10 cellular contexts compared by ENCODE assay signal in the genomic region with DNA sequence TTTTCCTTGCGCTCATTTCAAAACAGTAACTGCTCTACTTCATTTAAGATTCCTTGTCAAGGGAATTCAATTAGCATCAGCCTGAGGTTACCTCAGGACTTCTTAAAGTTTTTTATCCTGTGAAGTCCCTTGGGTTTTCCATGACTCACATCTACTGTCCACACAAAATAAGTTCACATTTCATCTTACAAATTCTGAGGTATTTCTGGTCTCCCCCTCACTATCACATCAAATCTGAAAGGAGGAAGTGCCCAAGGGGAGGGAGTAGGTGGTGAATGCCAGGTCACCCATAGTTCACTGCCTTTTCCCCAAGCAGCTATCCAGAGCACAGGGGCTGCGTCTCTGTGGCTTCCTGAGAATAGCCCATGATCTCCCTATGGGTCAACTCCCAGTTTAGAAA.
A peak's percentile ranks its signal among the peaks of the same experiment; 100 is the strongest.
DNase-seq lines count a peak whose midpoint lies in the region; ATAC-seq, FAIRE-seq and TF ChIP-seq lines count a peak whose summit lies in the region.
"Had no signal": no experiment of that assay in that cellular context is flagged by ENCODE, and none has a peak within 500 bp of the region (broad histone marks: within the 10 kb centered on the region; RNA-seq: fewer than 3 reads in every experiment).

No MANE protein-coding gene starts in this region.

- H3K9me3 ChIP-seq in neuronal stem cell (replicated peaks in 1 of 2; ENCODE audit: control insufficient read depth in 2 of 2, insufficient read depth in 1 of 2, low read depth in 1 of 2, low read length in 2 of 2) (no peaks in the 10 kb centered on the region), body of pancreas (no peaks in the 10 kb centered on the region), HepG2 (ENCODE audit: low read length) (no peaks in the 10 kb centered on the region), gastroesophageal sphincter (no peaks in the 10 kb centered on the region)
- H3K9me3 ChIP-seq: MG63 had no signal

- H3K23ac ChIP-seq in neuronal stem cell (ENCODE audit: low read depth, low read length, poor library complexity) = no peak overlapping the region

- no peaks in the 10 kb centered on the region for H3K79me2 ChIP-seq in HepG2 (ENCODE audit: insufficient read depth, low read length)

- DNase-seq in amniotic epithelial cell (ENCODE audit: low read depth) = peak; percentile 80
- no peak for DNase-seq in neuronal stem cell (ENCODE audit: low spot score)
- DNase-seq in body of pancreas = no peak
- no peak for DNase-seq in HepG2 (ENCODE audit: low spot score)
- DNase-seq: activated CD4-positive, CD25-positive, alpha-beta regulatory T cell treated with anti-CD3 and anti-CD28 coated beads, Interleukin-2, amount 50 U/mL, for 72 hours; MG63 had no signal

- WGBS in neuronal stem cell (ENCODE audit: extremely low coverage in 2 of 2, insufficient read length in 2 of 2, insufficient replicate concordance in 1 of 2), 2 donors = no CpG with 5 or more reads among the region's 2 CpGs
- 77 to 83% methylated on average over 2 of the region's 2 CpGs for WGBS in body of pancreas, 2 donors
- 26% methylated on average over 2 of the region's 2 CpGs for WGBS in HepG2 (ENCODE audit: low lambda C conversion rate)
- whole genome bisulfite sequencing in gastroesophageal sphincter (ENCODE audit: low coverage in 1 of 2), 2 donors = 35 to 40% methylated on average over 2 of the region's 2 CpGs

- H3K79me1 ChIP-seq in neuronal stem cell (ENCODE audit: low read depth, low read length) = no peaks in the 10 kb centered on the region

- H3K4me2 ChIP-seq in neuronal stem cell (ENCODE audit: insufficient read depth, low read length, poor library complexity, severe bottlenecking) = no peak overlapping the region
- no peak overlapping the region for H3K4me2 ChIP-seq in HepG2 (ENCODE audit: low read depth, low read length)

- no peak overlapping the region for H3K9ac ChIP-seq in neuronal stem cell (ENCODE audit: low read depth, low read length, poor library complexity)
- H3K9ac ChIP-seq in HepG2 (ENCODE audit: insufficient read depth, low read depth, low read length) = no peak overlapping the region

- no peaks in the 10 kb centered on the region for H3K27me3 ChIP-seq in neuronal stem cell (ENCODE audit: control insufficient read depth in 3 of 3, insufficient read depth in 3 of 3, low read depth in 1 of 3, low read length in 3 of 3)
- H3K27me3 ChIP-seq in body of pancreas = no peaks in the 10 kb centered on the region
- H3K27me3 ChIP-seq in HepG2 (ENCODE audit: control insufficient read depth in 1 of 2, insufficient read depth in 2 of 2, low read length in 2 of 2) = no peaks in the 10 kb centered on the region
- H3K27me3 ChIP-seq in gastroesophageal sphincter = no peaks in the 10 kb centered on the region
- H3K27me3 ChIP-seq: MG63 had no signal

- H2AFZ ChIP-seq in neuronal stem cell (ENCODE audit: low read length) (peak overlapping the region; percentile 45), HepG2 (ENCODE audit: low read length) (no peak overlapping the region)

- H3K4ac ChIP-seq in neuronal stem cell (ENCODE audit: low read length) = no peak overlapping the region

- H3K14ac ChIP-seq in neuronal stem cell (ENCODE audit: low read length) = no peak overlapping the region

- POLR2A ChIA-PET in HepG2 (lab: Yijun Ruan, JAX) = no interaction called here

- TF ChIP-seq POLR2A in body of pancreas (IDR thresholded peaks at IDR 0.05) (no peak), HepG2 (IDR thresholded peaks at IDR 0.05; ENCODE audit: insufficient read depth in 1 of 2, low read depth in 2 of 2, low read length in 2 of 2) (no peak), gastroesophageal sphincter (IDR thresholded peaks at IDR 0.05) (no peak)

- no peak overlapping the region for H2BK5ac ChIP-seq in neuronal stem cell (ENCODE audit: low read length)

- no peak overlapping the region for H2BK120ac ChIP-seq in neuronal stem cell (ENCODE audit: low read depth, low read length)

- TF ChIP-seq EP300 in HepG2 (IDR thresholded peaks at IDR 0.05; ENCODE audit: low read depth in 2 of 2, low read length in 2 of 2) (no peak), HepG2 (CRISPR knock-in tag; IDR thresholded peaks at IDR 0.05; ENCODE audit: borderline replicate concordance) (no peak), gastroesophageal sphincter (IDR thresholded peaks at IDR 0.05) (no peak)

- BruUV-seq in HepG2 (replicated peaks; lab: Mats Ljungman, UMichigan) = no TSS peak

- H3K36me3 ChIP-seq in neuronal stem cell (replicated peaks in 1 of 2; ENCODE audit: control insufficient read depth in 2 of 2, insufficient read depth in 2 of 2, low read length in 2 of 2) = no peaks in the 10 kb centered on the region
- H3K36me3 ChIP-seq in body of pancreas (replicated peaks in 1 of 2; ENCODE audit: insufficient read depth in 1 of 2, low read depth in 2 of 2) = no peaks in the 10 kb centered on the region
- no peaks in the 10 kb centered on the region for H3K36me3 ChIP-seq in HepG2 (replicated peaks in 1 of 2; ENCODE audit: control insufficient read depth in 1 of 2, insufficient read depth in 2 of 2, low read length in 2 of 2)
- H3K36me3 ChIP-seq in gastroesophageal sphincter = no peaks in the 10 kb centered on the region
- H3K36me3 ChIP-seq: MG63 had no signal

- H2AK5ac ChIP-seq in neuronal stem cell (ENCODE audit: low read depth, low read length) = no peak overlapping the region

- H3K27ac ChIP-seq in neuronal stem cell (replicated peaks; ENCODE audit: low read length) = no peak overlapping the region
- H3K27ac ChIP-seq in body of pancreas = no peak overlapping the region
- no peak overlapping the region for H3K27ac ChIP-seq in HepG2 (ENCODE audit: extremely low read length, insufficient read depth, low read length)
- H3K27ac ChIP-seq in gastroesophageal sphincter = no peak overlapping the region

- no peak overlapping the region for H2BK15ac ChIP-seq in neuronal stem cell (ENCODE audit: low read length)

- intact Hi-C loops in body of pancreas (cut with DNase I) (no loop called here), HepG2 (cut with micrococcal nuclease; ENCODE audit: unreplicated experiment) (no loop called here)

- in situ Hi-C loops in HepG2 (cut with HindIII; ENCODE audit: extremely low pct_ligation_motif_present, low pct_unique_long_range_greater_than_20kb) = no loop called here

- H3K4me3 ChIP-seq in neuronal stem cell (ENCODE audit: low read length in 2 of 2) = no peak overlapping the region
- H3K4me3 ChIP-seq in body of pancreas = no peak overlapping the region
- H3K4me3 ChIP-seq in HepG2 (replicated peaks in 1 of 3; ENCODE audit: insufficient read depth in 1 of 3, low read depth in 2 of 3, low read length in 3 of 3) = no peak overlapping the region
- no peak overlapping the region for H3K4me3 ChIP-seq in gastroesophageal sphincter
- H3K4me3 ChIP-seq: MG63 had no signal

- no peak overlapping the region for H4K91ac ChIP-seq in neuronal stem cell (ENCODE audit: low read depth, low read length, poor library complexity)

- H4K20me1 ChIP-seq in HepG2 (ENCODE audit: insufficient read depth, low read length) = no peaks in the 10 kb centered on the region

- H3K18ac ChIP-seq in neuronal stem cell (ENCODE audit: low read length) = no peak overlapping the region

- ATAC-seq in GM18502 (IDR thresholded peaks at IDR 0.05; ENCODE audit: poor library complexity, unreplicated experiment) (peak; percentile 76), HG02870 (IDR thresholded peaks at IDR 0.05; ENCODE audit: unreplicated experiment) (peak; percentile 61), body of pancreas (no peak), HepG2 (no peak), HG03196 (IDR thresholded peaks at IDR 0.05; ENCODE audit: unreplicated experiment) (no peak), gastroesophageal sphincter (no peak)

- no peak overlapping the region for H2BK12ac ChIP-seq in neuronal stem cell (ENCODE audit: low read length)

- TF ChIP-seq CTCF in body of pancreas (IDR thresholded peaks at IDR 0.05) (no peak), HepG2 (CRISPR knock-in tag; IDR thresholded peaks at IDR 0.05) (no peak), gastroesophageal sphincter (IDR thresholded peaks at IDR 0.05) (no peak)

- CTCF ChIA-PET in HepG2 (lab: Yijun Ruan, JAX; ENCODE audit: low intra/inter-chr PET ratio, low total read pairs) = no interaction called here

- no peak for TF ChIP-seq RAD21 in HepG2 (CRISPR knock-in tag; IDR thresholded peaks at IDR 0.05)

- FAIRE-seq in HepG2 (lab: Jason Lieb, UNC) = no peak

- no peaks in the 10 kb centered on the region for H3K4me1 ChIP-seq in neuronal stem cell (ENCODE audit: control insufficient read depth in 2 of 2, insufficient read depth in 1 of 2, low read depth in 1 of 2, low read length in 2 of 2)
- H3K4me1 ChIP-seq in body of pancreas = no peaks in the 10 kb centered on the region
- no peaks in the 10 kb centered on the region for H3K4me1 ChIP-seq in HepG2 (ENCODE audit: insufficient read depth, low read length)
- peaks cover 0 to 4% (median 0%) of the 10 kb centered on the region in 3 donors for H3K4me1 ChIP-seq in gastroesophageal sphincter

- no peak overlapping the region for H4K8ac ChIP-seq in neuronal stem cell (ENCODE audit: low read depth, low read length)

TF ChIP-seq in HepG2, 621 proteins besides CTCF, POLR2A, EP300 and RAD21 (continues in another document):
- TF ChIP-seq, protein P1, sequence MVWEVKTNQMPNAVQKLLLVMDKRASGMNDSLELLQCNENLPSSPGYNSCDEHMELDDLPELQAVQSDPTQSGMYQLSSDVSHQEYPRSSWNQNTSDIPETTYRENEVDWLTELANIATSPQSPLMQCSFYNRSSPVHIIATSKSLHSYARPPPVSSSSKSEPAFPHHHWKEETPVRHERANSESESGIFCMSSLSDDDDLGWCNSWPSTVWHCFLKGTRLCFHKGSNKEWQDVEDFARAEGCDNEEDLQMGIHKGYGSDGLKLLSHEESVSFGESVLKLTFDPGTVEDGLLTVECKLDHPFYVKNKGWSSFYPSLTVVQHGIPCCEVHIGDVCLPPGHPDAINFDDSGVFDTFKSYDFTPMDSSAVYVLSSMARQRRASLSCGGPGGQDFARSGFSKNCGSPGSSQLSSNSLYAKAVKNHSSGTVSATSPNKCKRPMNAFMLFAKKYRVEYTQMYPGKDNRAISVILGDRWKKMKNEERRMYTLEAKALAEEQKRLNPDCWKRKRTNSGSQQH (CRISPR knock-in tag; IDR thresholded peaks at IDR 0.05; ENCODE audit: low read depth) = no peak
- TF ChIP-seq, protein P2, sequence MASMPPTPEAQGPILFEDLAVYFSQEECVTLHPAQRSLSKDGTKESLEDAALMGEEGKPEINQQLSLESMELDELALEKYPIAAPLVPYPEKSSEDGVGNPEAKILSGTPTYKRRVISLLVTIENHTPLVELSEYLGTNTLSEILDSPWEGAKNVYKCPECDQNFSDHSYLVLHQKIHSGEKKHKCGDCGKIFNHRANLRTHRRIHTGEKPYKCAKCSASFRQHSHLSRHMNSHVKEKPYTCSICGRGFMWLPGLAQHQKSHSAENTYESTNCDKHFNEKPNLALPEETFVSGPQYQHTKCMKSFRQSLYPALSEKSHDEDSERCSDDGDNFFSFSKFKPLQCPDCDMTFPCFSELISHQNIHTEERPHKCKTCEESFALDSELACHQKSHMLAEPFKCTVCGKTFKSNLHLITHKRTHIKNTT (CRISPR knock-in tag; IDR thresholded peaks at IDR 0.05) = no peak
- TF ChIP-seq PTBP1 (IDR thresholded peaks at IDR 0.05; ENCODE audit: low read depth, low read length, poor library complexity, severe bottlenecking) (no peak), ZSCAN12 (CRISPR knock-in tag; IDR thresholded peaks at IDR 0.05) (no peak)

Comparison
In these comparisons a context has a peak if more than half of its experiments do, and no peak if none do; other contexts are left out.
1. ATAC-seq: peak in GM18502 (single experiment) and HG02870 (single experiment); none in body of pancreas (single experiment), HepG2 (single experiment), HG03196 (single experiment) and gastroesophageal sphincter (single experiment).